34 cellular contexts compared by ENCODE assay signal in genomic region chr1:210027994-210028393, GRCh38.
DNase-seq lines count a peak whose midpoint lies in the region; ATAC-seq, FAIRE-seq and TF ChIP-seq lines count a peak whose summit lies in the region.
"Had no signal": no experiment of that assay in that cellular context is flagged by ENCODE, and none has a peak within 500 bp of the region (broad histone marks: within the 10 kb centered on the region; RNA-seq: fewer than 3 reads in every experiment).

No MANE protein-coding gene starts in this region.

- TF ChIP-seq POLR2A in HepG2 (IDR thresholded peaks at IDR 0.05; ENCODE audit: insufficient read depth in 1 of 2, low read depth in 2 of 2, low read length in 2 of 2): no peak
- TF ChIP-seq POLR2A in right lobe of liver (IDR thresholded peaks at IDR 0.05): no peak

- H3K9me3 Mint-ChIP-seq in HFFc6: no peaks in the 10 kb centered on the region
- H3K9me3 Mint-ChIP-seq: CD4-positive, alpha-beta T cell had no signal

- H3K27ac Mint-ChIP-seq in HFFc6: no peak overlapping the region
- H3K27ac Mint-ChIP-seq: B cell; CD14-positive monocyte; CD4-positive, alpha-beta memory T cell; CD4-positive, alpha-beta T cell; CD4-positive, CD25-positive, alpha-beta regulatory T cell; CD8-positive, alpha-beta memory T cell; CD8-positive, alpha-beta T cell had no signal

- H3K9me3 ChIP-seq in HepG2 (ENCODE audit: low read length) (no peaks in the 10 kb centered on the region), right lobe of liver (no peaks in the 10 kb centered on the region), HEK293 (ENCODE audit: control insufficient read depth, insufficient read depth, low read depth, low read length) (no peaks in the 10 kb centered on the region; the same call in 1 of the 2 replicates)
- H3K9me3 ChIP-seq: A549, BE2C, Caco-2 had no signal

- WGBS in HepG2 (ENCODE audit: low lambda C conversion rate): 3% methylated on average over 1 of the region's 1 CpG
- WGBS in right lobe of liver (ENCODE audit: insufficient coverage, low coverage, low lambda C conversion rate, missing lambda C conversion rate): 86% methylated on average over 1 of the region's 1 CpG

- H3K4me3 Mint-ChIP-seq in HFFc6: no peak overlapping the region
- H3K4me3 Mint-ChIP-seq: B cell; CD14-positive monocyte; CD4-positive, alpha-beta memory T cell; CD4-positive, alpha-beta T cell; CD4-positive, CD25-positive, alpha-beta regulatory T cell; CD8-positive, alpha-beta memory T cell; CD8-positive, alpha-beta T cell had no signal

- no peaks in the 10 kb centered on the region for H4K20me1 ChIP-seq in HepG2 (ENCODE audit: insufficient read depth, low read length)
- H4K20me1 ChIP-seq: BLaER1; BLaER1 treated with 17β-estradiol and CSF1 and Interleukin-3, amounts not matched to agents 10 nM and 100 nM had no signal

- DNase-seq in HepG2 (ENCODE audit: low spot score): no peak
- DNase-seq in right lobe of liver: no peak
- DNase-seq in HFFc6: no peak
- DNase-seq: 8988T; ACHN; AML-193; BE2C; C1 segment of cervical spinal cord; Caco-2; Calu3; CD4-positive, alpha-beta memory T cell; CD4-positive, alpha-beta T cell; CD4-positive, CD25-positive, alpha-beta regulatory T cell; CD8-positive, alpha-beta memory T cell; CD8-positive, alpha-beta T cell; COR-L47; DMS 273 treated with DMSO at 0.1 percent for 48 hours; DMS153; DMS53; DMS79; DMS79 treated with DMSO at 0.1 percent for 48 hours; DND-41; EL had no signal

- no peaks in the 10 kb centered on the region for H3K4me1 Mint-ChIP-seq in HFFc6 (ENCODE audit: low read depth)
- H3K4me1 Mint-ChIP-seq: B cell; CD14-positive monocyte; CD4-positive, alpha-beta memory T cell; CD4-positive, CD25-positive, alpha-beta regulatory T cell; CD8-positive, alpha-beta memory T cell had no signal

- no peak for TF ChIP-seq CTCF in HepG2 (CRISPR knock-in tag; IDR thresholded peaks at IDR 0.05)
- TF ChIP-seq CTCF in right lobe of liver (IDR thresholded peaks at IDR 0.05): no peak
- TF ChIP-seq CTCF in HEK293 (tag by site-specific recombination; IDR thresholded peaks at IDR 0.05): no peak
- no peak for TF ChIP-seq CTCF in HFFc6 (IDR thresholded peaks at IDR 0.05)

- H3K4me1 ChIP-seq in HepG2 (ENCODE audit: insufficient read depth, low read length): no peaks in the 10 kb centered on the region
- no peaks in the 10 kb centered on the region for H3K4me1 ChIP-seq in right lobe of liver
- no peaks in the 10 kb centered on the region for H3K4me1 ChIP-seq in HEK293 (ENCODE audit: control insufficient read depth, insufficient read depth, low read length)
- H3K4me1 ChIP-seq: A549; BE2C; BLaER1; BLaER1 treated with 17β-estradiol and CSF1 and Interleukin-3, amounts not matched to agents 10 nM and 100 nM; Caco-2 had no signal

- no peaks in the 10 kb centered on the region for H3K79me2 ChIP-seq in HepG2 (ENCODE audit: insufficient read depth, low read length)

- H3K4me3 ChIP-seq in HepG2 (replicated peaks in 1 of 3; ENCODE audit: insufficient read depth in 1 of 3, low read depth in 2 of 3, low read length in 3 of 3): no peak overlapping the region
- H3K4me3 ChIP-seq in right lobe of liver: no peak overlapping the region
- H3K4me3 ChIP-seq in HEK293 (ENCODE audit: low read depth, low read length): no peak overlapping the region
- H3K4me3 ChIP-seq: A549; BLaER1; BLaER1 treated with 17β-estradiol and CSF1 and Interleukin-3, amounts not matched to agents 10 nM and 100 nM had no signal

- CTCF ChIA-PET in HepG2 (lab: Yijun Ruan, JAX; ENCODE audit: low intra/inter-chr PET ratio, low total read pairs): no interaction called here
- CTCF ChIA-PET in HEK293 (lab: Yijun Ruan, JAX): interaction anchor here (0.9 kb wide), 1 partner anchor 9 kb away, joined by 3 read pairs; no protein-coding TSS in a partner anchor

- no TSS peak for BruUV-seq in HepG2 (replicated peaks; lab: Mats Ljungman, UMichigan)

- H3K27me3 ChIP-seq in HepG2 (ENCODE audit: control insufficient read depth in 1 of 2, insufficient read depth in 2 of 2, low read length in 2 of 2): no peaks in the 10 kb centered on the region
- no peaks in the 10 kb centered on the region for H3K27me3 ChIP-seq in right lobe of liver
- H3K27me3 ChIP-seq: BE2C; BLaER1; BLaER1 treated with 17β-estradiol and CSF1 and Interleukin-3, amounts not matched to agents 10 nM and 100 nM had no signal

- intact Hi-C loops in HepG2 (cut with micrococcal nuclease; ENCODE audit: unreplicated experiment) (no loop called here), right lobe of liver (cut with DNase I) (no loop called here)

- H3K9ac ChIP-seq in HepG2 (ENCODE audit: insufficient read depth, low read depth, low read length): no peak overlapping the region
- H3K9ac ChIP-seq: BLaER1; BLaER1 treated with 17β-estradiol and CSF1 and Interleukin-3, amounts not matched to agents 10 nM and 100 nM had no signal

- TF ChIP-seq RAD21 in HepG2 (CRISPR knock-in tag; IDR thresholded peaks at IDR 0.05): no peak

- H3K36me3 ChIP-seq in HepG2 (replicated peaks in 1 of 2; ENCODE audit: control insufficient read depth in 1 of 2, insufficient read depth in 2 of 2, low read length in 2 of 2): no peaks in the 10 kb centered on the region
- H3K36me3 ChIP-seq in right lobe of liver: no peaks in the 10 kb centered on the region
- no peaks in the 10 kb centered on the region for H3K36me3 ChIP-seq in HEK293 (ENCODE audit: control insufficient read depth in 2 of 2, insufficient read depth in 1 of 2, low read length in 2 of 2)
- H3K36me3 ChIP-seq: BLaER1; BLaER1 treated with 17β-estradiol and CSF1 and Interleukin-3, amounts not matched to agents 10 nM and 100 nM had no signal

- POLR2A ChIA-PET in HepG2 (lab: Yijun Ruan, JAX): no interaction called here
- POLR2A ChIA-PET in HEK293 (lab: Yijun Ruan, JAX): no interaction called here

- no peak overlapping the region for H3K4me2 ChIP-seq in HepG2 (ENCODE audit: low read depth, low read length)
- H3K4me2 ChIP-seq: A549; BLaER1; BLaER1 treated with 17β-estradiol and CSF1 and Interleukin-3, amounts not matched to agents 10 nM and 100 nM had no signal

- H3K36me3 Mint-ChIP-seq in HFFc6 (ENCODE audit: low read depth): no peaks in the 10 kb centered on the region; the same call in 1 of the 2 replicates
- H3K36me3 Mint-ChIP-seq: CD14-positive monocyte; CD4-positive, alpha-beta memory T cell; CD4-positive, CD25-positive, alpha-beta regulatory T cell; CD8-positive, alpha-beta memory T cell; CD8-positive, alpha-beta T cell had no signal

- ATAC-seq in HepG2: no peak
- ATAC-seq in right lobe of liver: no peak
- ATAC-seq in GM18907 (IDR thresholded peaks at IDR 0.05; ENCODE audit: unreplicated experiment): no peak
- ATAC-seq: A549; CD8-positive, alpha-beta T cell had no signal

- no peak overlapping the region for H2AFZ ChIP-seq in HepG2 (ENCODE audit: low read length)

- TF ChIP-seq EP300 in HepG2 (IDR thresholded peaks at IDR 0.05; ENCODE audit: low read depth in 2 of 2, low read length in 2 of 2) (no peak), HepG2 (CRISPR knock-in tag; IDR thresholded peaks at IDR 0.05; ENCODE audit: borderline replicate concordance) (no peak)

- in situ Hi-C loops in HepG2 (cut with HindIII; ENCODE audit: extremely low pct_ligation_motif_present, low pct_unique_long_range_greater_than_20kb): no loop called here

- H3K27me3 Mint-ChIP-seq in HFFc6 (ENCODE audit: insufficient read depth): no peaks in the 10 kb centered on the region
- H3K27me3 Mint-ChIP-seq: CD4-positive, CD25-positive, alpha-beta regulatory T cell had no signal

- H3K27ac ChIP-seq in HepG2 (ENCODE audit: extremely low read length, insufficient read depth, low read length): no peak overlapping the region
- H3K27ac ChIP-seq in right lobe of liver: no peak overlapping the region
- H3K27ac ChIP-seq in HEK293 (ENCODE audit: extremely low read depth, low read depth, low read length): no peak overlapping the region
- H3K27ac ChIP-seq: 22Rv1; A549; BLaER1; BLaER1 treated with 17β-estradiol and CSF1 and Interleukin-3, amounts not matched to agents 10 nM and 100 nM; C4-2B had no signal

- FAIRE-seq in HepG2 (lab: Jason Lieb, UNC) (no peak), G401.6 (lab: Jason Lieb, UNC) (peak; percentile 19)
- FAIRE-seq: A204.1, A549 had no signal

TF ChIP-seq in HepG2, 621 proteins besides CTCF, POLR2A, EP300 and RAD21 (continues in another document):
- 0 out of 2 replicates have a peak, but pooled peaks have one; percentile 4 for TF ChIP-seq CREB1 (IDR thresholded peaks at IDR 0.05)
- TF ChIP-seq CREB1 (CRISPR knock-in tag; IDR thresholded peaks at IDR 0.05): no peak
- TF ChIP-seq ATF7 (IDR thresholded peaks at IDR 0.05): peak; percentile 67
- TF ChIP-seq ATF7 (CRISPR knock-in tag; IDR thresholded peaks at IDR 0.05): no peak
- no peak for TF ChIP-seq MNT (IDR thresholded peaks at IDR 0.05)
- no peak for TF ChIP-seq ZNF451 (CRISPR knock-in tag; IDR thresholded peaks at IDR 0.05)

TF ChIP-seq in HEK293, 187 proteins besides CTCF, POLR2A, EP300 and RAD21:
- no peak for TF ChIP-seq ZNF391 (tag by site-specific recombination; IDR thresholded peaks at IDR 0.05; ENCODE audit: borderline replicate concordance, low read depth)
- TF ChIP-seq ATF2 (tag by site-specific recombination; IDR thresholded peaks at IDR 0.05; ENCODE audit: low read depth): peak; percentile 62

Comparison
In these comparisons a context has a peak if more than half of its experiments do, and no peak if none do; other contexts are left out.
1. Of the 63 proteins assayed by ChIP-seq in both HepG2 and HEK293: peak only in HepG2: none; only in HEK293: ATF2; in both: none; in neither: 62.